Comparison of ENCODE assay signal across 8 cellular contexts in the genomic region with DNA sequence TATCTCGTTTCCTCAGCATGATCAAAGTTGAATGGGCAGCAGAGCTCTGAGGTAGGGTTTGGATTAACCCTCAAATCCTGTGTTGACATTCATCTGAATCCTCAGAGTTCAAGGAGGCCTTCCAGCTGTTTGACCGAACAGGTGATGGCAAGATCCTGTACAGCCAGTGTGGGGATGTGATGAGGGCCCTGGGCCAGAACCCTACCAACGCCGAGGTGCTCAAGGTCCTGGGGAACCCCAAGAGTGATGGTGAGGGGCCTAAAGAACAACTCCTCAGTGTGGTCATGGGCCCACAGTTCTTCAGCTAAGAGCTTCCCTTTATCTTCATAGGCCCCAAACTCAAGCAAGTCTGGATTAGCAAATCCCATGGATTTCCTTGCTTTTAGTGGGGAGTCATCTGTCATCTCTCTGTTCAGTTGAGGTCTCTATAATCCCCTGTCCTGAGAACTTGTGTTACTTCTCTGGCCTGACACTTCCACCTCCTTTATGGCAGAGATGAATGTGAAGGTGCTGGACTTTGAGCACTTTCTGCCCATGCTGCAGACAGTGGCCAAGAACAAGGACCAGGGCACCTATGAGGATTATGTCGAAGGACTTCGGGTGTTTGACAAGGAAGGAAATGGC. TPM values are rescaled to one million over a fixed set of nuclear protein-coding genes. Genes with fewer than 3 reads are reported as not detected.
DNase-seq lines count a peak whose midpoint lies in the region; ATAC-seq and TF ChIP-seq lines count a peak whose summit lies in the region.

No MANE protein-coding gene starts in this region.

- no peaks in the 10 kb centered on the region for H3K9me2 ChIP-seq in PC-3 (replicated peaks; ENCODE audit: low read length)

- H3K36me3 ChIP-seq in CD8-positive, alpha-beta T cell (ENCODE audit: insufficient read depth, low read length) = peaks cover 44% of the 10 kb centered on the region
- H3K36me3 ChIP-seq in PC-3 (ENCODE audit: low read depth, low read length) = peaks cover 44% of the 10 kb centered on the region
- peaks cover 66% of the 10 kb centered on the region for H3K36me3 ChIP-seq in osteoblast (ENCODE audit: insufficient read depth, low read length)

- BruUV-seq in PC-3 (replicated peaks; lab: Mats Ljungman, UMichigan) = no TSS peak

- H3K4me3 Mint-ChIP-seq in CD8-positive, alpha-beta T cell = peak overlapping the region; percentile 98

- TF ChIP-seq CTCF in CD8-positive, alpha-beta T cell (IDR thresholded peaks at IDR 0.05) = no peak
- TF ChIP-seq CTCF in PC-3 (conservative IDR thresholded peaks at IDR 0.05; ENCODE audit: low read depth, low read length) (no peak), epithelial cell of esophagus (IDR thresholded peaks at IDR 0.05; ENCODE audit: insufficient read depth, low read depth, low read length, missing control alignments) (no peak), osteoblast (IDR thresholded peaks at IDR 0.05; ENCODE audit: extremely low read depth, low read depth, low read length) (no peak)

- no peaks in the 10 kb centered on the region for H3K27me3 Mint-ChIP-seq in CD8-positive, alpha-beta T cell (ENCODE audit: low read depth)

- H3K4me2 ChIP-seq in PC-3 (ENCODE audit: low read length) (peak overlapping the region; percentile 97), osteoblast (ENCODE audit: insufficient read depth, low read length) (peak overlapping the region; percentile 99)

- H3K27me3 ChIP-seq in CD8-positive, alpha-beta T cell (ENCODE audit: insufficient read depth, low read length) = no peaks in the 10 kb centered on the region
- H3K27me3 ChIP-seq in PC-3 (ENCODE audit: low read length) = no peaks in the 10 kb centered on the region
- H3K27me3 ChIP-seq in osteoblast (ENCODE audit: insufficient read depth, low read length) = no peaks in the 10 kb centered on the region

- peaks cover 9% of the 10 kb centered on the region for H3F3A ChIP-seq in PC-3 (ENCODE audit: low read length, unreplicated experiment)

- CTCF ChIA-PET in CD8-positive, alpha-beta T cell (lab: Charles Lee) = interaction anchor here (0.6 to 2.4 kb wide), 8 partner anchors 10 to 175 kb away, joined by 3 to 12 read pairs (median 5); partner anchors contain the start of genes ESYT1, SMARCC2 and ZC3H10
- CTCF ChIA-PET in PC-3 (lab: Charles Lee) = no interaction called here

- peak overlapping the region; percentile 70 for H3K4me3 ChIP-seq in CD8-positive, alpha-beta T cell (ENCODE audit: low read depth, low read length)
- H3K4me3 ChIP-seq in PC-3 (ENCODE audit: low read length) = peak overlapping the region; percentile 76
- H3K4me3 ChIP-seq in epithelial cell of esophagus (ENCODE audit: low read length) = peak overlapping the region; percentile 100
- peak overlapping the region; percentile 92 for H3K4me3 ChIP-seq in osteoblast (ENCODE audit: insufficient read depth, low read length)

- intact Hi-C loops in CD8-positive, alpha-beta T cell (cut with DNase I, micrococcal nuclease) = loop anchor here (1.0 to 2.0 kb wide), 3 partner anchors 29 to 187 kb away; partner anchors contain the start of gene SMARCC2 (in 1 of the 2)
- intact Hi-C loops in PC-3 (cut with micrococcal nuclease) = loop anchor here (2.0 to 5.0 kb wide), 2 partner anchors 29 to 42 kb away; partner anchors contain the start of genes RPL41, SMARCC2 and ZC3H10

- H3K27ac ChIP-seq in CD8-positive, alpha-beta T cell (ENCODE audit: low read depth, low read length) = peak overlapping the region; percentile 86
- H3K27ac ChIP-seq in PC-3 (ENCODE audit: low read length) (peak overlapping the region; percentile 68; the same call in 1 of the 2 replicates), osteoblast (ENCODE audit: low read depth, low read length) (peak overlapping the region; percentile 87)

- no peak for ATAC-seq in CD8-positive, alpha-beta T cell
- ATAC-seq in PC-3 = no peak
- no peak for ATAC-seq in GM18909 (IDR thresholded peaks at IDR 0.05; ENCODE audit: poor library complexity, unreplicated experiment)
- no peak for ATAC-seq in GM19467 (IDR thresholded peaks at IDR 0.05; ENCODE audit: unreplicated experiment)

- no peaks in the 10 kb centered on the region for H3K9me3 Mint-ChIP-seq in CD8-positive, alpha-beta T cell

- no peak for DNase-seq in CD8-positive, alpha-beta T cell
- no peak for DNase-seq in PC-3
- DNase-seq in epithelial cell of esophagus (ENCODE audit: low read depth) = no peak
- DNase-seq in osteoblast (ENCODE audit: insufficient read length, low spot score, missing footprints) = no peak
- no peak for DNase-seq in amniotic stem cell (lab: John Stamatoyannopoulos, UW)
- DNase-seq in hippocampal formation (lab: John Stamatoyannopoulos, UW) = no peak

- peak overlapping the region; percentile 99 for H3K27ac Mint-ChIP-seq in CD8-positive, alpha-beta T cell

- H3K36me3 Mint-ChIP-seq in CD8-positive, alpha-beta T cell = peaks cover 62% of the 10 kb centered on the region

- POLR2A ChIA-PET in CD8-positive, alpha-beta T cell (lab: Charles Lee) = interaction anchor here (1.0 to 3.7 kb wide), 7 partner anchors 17 to 140 kb away, joined by 3 to 30 read pairs (median 5); partner anchors contain the start of genes CS, ESYT1, RNF41 and SMARCC2
- POLR2A ChIA-PET in PC-3 (lab: Charles Lee; ENCODE audit: unreplicated experiment) = interaction anchor here (1.0 to 1.8 kb wide), 2 partner anchors 32 to 42 kb away, joined by 4 to 6 read pairs; partner anchors contain the start of genes ESYT1 and ZC3H10

- peaks cover 40% of the 10 kb centered on the region for H3K4me1 Mint-ChIP-seq in CD8-positive, alpha-beta T cell (ENCODE audit: low read depth)

- peaks cover 38% of the 10 kb centered on the region for H3K79me2 ChIP-seq in PC-3 (ENCODE audit: low read length)
- peaks cover 40% of the 10 kb centered on the region for H3K79me2 ChIP-seq in osteoblast (ENCODE audit: insufficient read depth, low read length)

- H3K9me3 ChIP-seq in CD8-positive, alpha-beta T cell (ENCODE audit: low read length) = no peaks in the 10 kb centered on the region
- H3K9me3 ChIP-seq in PC-3 (ENCODE audit: low read length) (no peaks in the 10 kb centered on the region), osteoblast (ENCODE audit: low read depth, low read length) (no peaks in the 10 kb centered on the region)

- H2AFZ ChIP-seq in PC-3 (ENCODE audit: low read length) (no peak overlapping the region), osteoblast (ENCODE audit: low read length) (no peak overlapping the region)

- peak overlapping the region; percentile 90 for H3K9ac ChIP-seq in PC-3 (ENCODE audit: low read length)

- peaks cover 32% of the 10 kb centered on the region for H3K4me1 ChIP-seq in CD8-positive, alpha-beta T cell (ENCODE audit: insufficient read depth, low read length)
- peaks cover 26% of the 10 kb centered on the region for H3K4me1 ChIP-seq in PC-3 (ENCODE audit: insufficient read depth, low read length)
- H3K4me1 ChIP-seq in osteoblast (ENCODE audit: insufficient read depth, low read length) = peaks cover 25% of the 10 kb centered on the region

- H4K20me1 ChIP-seq in PC-3 (ENCODE audit: low read length) (peaks cover 34% of the 10 kb centered on the region), osteoblast (ENCODE audit: insufficient read depth, low read length) (peaks cover 44% of the 10 kb centered on the region)

RNA-seq across cellular contexts. Expression of gene MYL6, which starts 1.4 kb away (rescaled TPM):
- 100 to 1,000 TPM; 580 to 582 TPM for total RNA-seq in CD8-positive, alpha-beta T cell
- total RNA-seq in PC-3 (2014; rRNA removed) = 1,385 and 1,597 TPM in 2 replicates
- 848 and 873 TPM in 2 replicates for total RNA-seq in osteoblast

RNA-seq across cellular contexts. Expression of gene MYL6B, which starts 7.2 kb away (rescaled TPM):
- 1 to 10 TPM; 4.0 to 5.9 TPM for total RNA-seq in CD8-positive, alpha-beta T cell
- 153 and 178 TPM in 2 replicates for total RNA-seq in PC-3 (2014; rRNA removed)
- total RNA-seq in osteoblast = 49.8 and 53.9 TPM in 2 replicates

RNA-seq across cellular contexts. Expression of gene SMARCC2, which starts 29.7 kb away (rescaled TPM):
- total RNA-seq in CD8-positive, alpha-beta T cell = 100 to 1,000 TPM; 109 to 113 TPM
- 38.4 and 39.4 TPM in 2 replicates for total RNA-seq in PC-3 (2014; rRNA removed)
- total RNA-seq in osteoblast = 65.9 and 70.4 TPM in 2 replicates

RNA-seq across cellular contexts. Expression of gene ESYT1, which starts 31.5 kb away (rescaled TPM):
- total RNA-seq in CD8-positive, alpha-beta T cell = 10 to 100 TPM; 82.4 to 83.0 TPM
- total RNA-seq in PC-3 (2014; rRNA removed) (120 and 176 TPM in 2 replicates), osteoblast (239 and 304 TPM in 2 replicates)

RNA-seq across cellular contexts. Expression of gene ZC3H10, which starts 41.5 kb away (rescaled TPM):
- 1 to 10 TPM; 9.0 TPM for total RNA-seq in CD8-positive, alpha-beta T cell
- total RNA-seq in PC-3 (2014; rRNA removed) = 4.8 and 5.6 TPM in 2 replicates
- 9.0 and 10.6 TPM in 2 replicates for total RNA-seq in osteoblast
